ENCODE assay signal across 12 cellular contexts in genomic region chr2:31558401-31559295, GRCh38. TPM values are rescaled to one million over a fixed set of nuclear protein-coding genes. Genes with fewer than 3 reads are reported as not detected.
DNase-seq lines count a peak whose midpoint lies in the region; ATAC-seq and TF ChIP-seq lines count a peak whose summit lies in the region.
"Had no signal": no experiment of that assay in that cellular context is flagged by ENCODE, and none has a peak within 500 bp of the region (broad histone marks: within the 10 kb centered on the region; RNA-seq: fewer than 3 reads in every experiment).

No MANE protein-coding gene starts in this region.

- no peaks in the 10 kb centered on the region for H3K9me3 ChIP-seq in Panc1 (ENCODE audit: control insufficient read depth, insufficient read depth, low read depth, low read length)
- no peaks in the 10 kb centered on the region for H3K9me3 ChIP-seq in fibroblast of lung (ENCODE audit: control insufficient read depth, insufficient read depth, low read depth, low read length)

- in situ Hi-C loops in Panc1 (cut with HindIII; ENCODE audit: low pct_unique_long_range_greater_than_20kb, low sequenced_read_pairs) = no loop called here

- CTCF ChIA-PET in Panc1 (lab: Charles Lee) = no interaction called here

- no peak overlapping the region for H3K4me2 ChIP-seq in fibroblast of lung (ENCODE audit: extremely low read depth, insufficient read depth, low read length)

- no peak for ATAC-seq in Panc1
- ATAC-seq in HG03280 (IDR thresholded peaks at IDR 0.05; ENCODE audit: unreplicated experiment) = no peak
- ATAC-seq: naive thymus-derived CD4-positive, alpha-beta T cell had no signal

- no peaks in the 10 kb centered on the region for H3K4me1 ChIP-seq in Panc1 (ENCODE audit: control insufficient read depth, insufficient read depth, low read length)
- H3K4me1 ChIP-seq in fibroblast of lung (ENCODE audit: control insufficient read depth, extremely low read depth, insufficient read depth, low read length) = no peaks in the 10 kb centered on the region
- H3K4me1 ChIP-seq: ascending aorta had no signal

- DNase-seq in HFF-Myc (ENCODE audit: extremely low read depth, low read depth) = peak; percentile 11
- peak; percentile 4 for DNase-seq in Panc1 (ENCODE audit: low read depth, low spot score)
- peak; percentile 11 to 32 for DNase-seq in fibroblast of lung (ENCODE audit: low read depth in 2 of 2)
- DNase-seq in stromal cell of bone marrow (ENCODE audit: low read depth) = peak; percentile 17
- no peak for DNase-seq in NCI-H524 treated with DMSO at 0.1 percent for 48 hours (lab: John Stamatoyannopoulos, UW)
- no peak for DNase-seq in NAMALWA (ENCODE audit: low spot score)
- DNase-seq: naive thymus-derived CD4-positive, alpha-beta T cell; NCI-H2081 treated with DMSO at 0.1 percent for 48 hours; RPMI8226 had no signal

- no peak overlapping the region for H3K9ac ChIP-seq in fibroblast of lung (ENCODE audit: insufficient read depth, low read length)

- no TSS peak for BruUV-seq in Panc1 (replicated peaks; lab: Mats Ljungman, UMichigan)

- H3K4me3 ChIP-seq in HFF-Myc (replicated peaks; ENCODE audit: low read depth, low read length) (no peak overlapping the region), Panc1 (ENCODE audit: low read depth in 2 of 2, low read length in 2 of 2) (no peak overlapping the region), fibroblast of lung (replicated peaks in 1 of 4; ENCODE audit: control extremely low read depth in 1 of 4, insufficient read depth in 1 of 4, low read depth in 3 of 4, low read length in 4 of 4) (no peak overlapping the region)
- H3K4me3 ChIP-seq: ascending aorta, skin epidermis had no signal

- H3K27ac ChIP-seq in Panc1 (ENCODE audit: low read length) = no peak overlapping the region
- no peak overlapping the region for H3K27ac ChIP-seq in fibroblast of lung (ENCODE audit: insufficient read depth, low read length)
- H3K27ac ChIP-seq: ascending aorta had no signal

- no peaks in the 10 kb centered on the region for H3K36me3 ChIP-seq in Panc1 (ENCODE audit: control insufficient read depth, insufficient read depth, low read length)
- H3K36me3 ChIP-seq in fibroblast of lung (ENCODE audit: control insufficient read depth, insufficient read depth, low read length) = no peaks in the 10 kb centered on the region
- H3K36me3 ChIP-seq: ascending aorta had no signal

- TF ChIP-seq CTCF in HFF-Myc (IDR thresholded peaks at IDR 0.05; ENCODE audit: low read depth, low read length, missing control alignments) (no peak), Panc1 (IDR thresholded peaks at IDR 0.05) (no peak), fibroblast of lung (conservative IDR thresholded peaks at IDR 0.05 in 1 of 2, IDR thresholded peaks at IDR 0.05 in 1 of 2; ENCODE audit: low read depth in 1 of 2, low read length in 2 of 2) (no peak)

- no peaks in the 10 kb centered on the region for H3K79me2 ChIP-seq in fibroblast of lung (ENCODE audit: control insufficient read depth, insufficient read depth, low read length)

- no peaks in the 10 kb centered on the region for H4K20me1 ChIP-seq in fibroblast of lung (ENCODE audit: control insufficient read depth, extremely low read depth, insufficient read depth, low read length)

- intact Hi-C loops in Panc1 (cut with micrococcal nuclease; ENCODE audit: unreplicated experiment) = no loop called here

- no peaks in the 10 kb centered on the region for H3K27me3 ChIP-seq in Panc1 (ENCODE audit: control insufficient read depth, insufficient read depth, low read length)
- H3K27me3 ChIP-seq in fibroblast of lung (ENCODE audit: control insufficient read depth, insufficient read depth, low read length) = no peaks in the 10 kb centered on the region
- H3K27me3 ChIP-seq: ascending aorta had no signal

- no peak overlapping the region for H2AFZ ChIP-seq in fibroblast of lung (ENCODE audit: low read length)

- POLR2A ChIA-PET in Panc1 (lab: Charles Lee) = no interaction called here

RNA-seq across cellular contexts. Expression of gene SRD5A2, which starts 22.1 kb away (rescaled TPM):
- total RNA-seq in Panc1 (2021; ENCODE audit: unreplicated experiment) (not detected), fibroblast of lung (not detected in 2 replicates)
- polyA plus RNA-seq in Panc1 (2012; ENCODE audit: insufficient read length) = not detected
- polyA plus RNA-seq in fibroblast of lung = not detected in 2 replicates
- polyA plus RNA-seq in fibroblast of lung (2012) = not detected in 2 replicates
- polyA minus RNA-seq in fibroblast of lung (ENCODE audit: low replicate concordance) = not detected in 2 replicates
- total RNA-seq: ascending aorta; naive thymus-derived CD4-positive, alpha-beta T cell had no signal
- polyA plus RNA-seq: naive thymus-derived CD4-positive, alpha-beta T cell had no signal

Comparison
In these comparisons a context has a peak if more than half of its experiments do, and no peak if none do; other contexts are left out.
1. DNase-seq: peak in HFF-Myc (single experiment), Panc1 (single experiment), fibroblast of lung (2 of 2) and stromal cell of bone marrow (single experiment); none in NCI-H524 treated with DMSO at 0.1 percent for 48 hours (single experiment) and NAMALWA (single experiment).